7 cellular contexts compared by ENCODE assay signal in genomic region chr11:72721689-72722049, GRCh38. TPM values are rescaled to one million over a fixed set of nuclear protein-coding genes. Genes with fewer than 3 reads are reported as not detected.
DNase-seq lines count a peak whose midpoint lies in the region; ATAC-seq and TF ChIP-seq lines count a peak whose summit lies in the region.

No MANE protein-coding gene starts in this region.

- H3K27ac Mint-ChIP-seq in central memory CD8-positive, alpha-beta T cell (ENCODE audit: low read depth) = peak overlapping the region; percentile 94

- H3K4me3 ChIP-seq in HFF-Myc (replicated peaks; ENCODE audit: low read depth, low read length) (peak overlapping the region; percentile 71), mononuclear cell (ENCODE audit: low read length) (peak overlapping the region; percentile 56), thoracic aorta (peak overlapping the region; percentile 88)

- H3K9me3 ChIP-seq in mononuclear cell (ENCODE audit: low read depth, low read length) (no peaks in the 10 kb centered on the region), thoracic aorta (no peaks in the 10 kb centered on the region)

- no peaks in the 10 kb centered on the region for H3K27me3 Mint-ChIP-seq in central memory CD8-positive, alpha-beta T cell

- TF ChIP-seq CTCF in HFF-Myc (IDR thresholded peaks at IDR 0.05; ENCODE audit: low read depth, low read length, missing control alignments) (no peak), thoracic aorta (IDR thresholded peaks at IDR 0.05) (no peak)

- peak; percentile 67 for ATAC-seq in central memory CD8-positive, alpha-beta T cell (replicated peaks; ENCODE audit: extremely low read depth, poor library complexity, severe bottlenecking)
- ATAC-seq in thoracic aorta (ENCODE audit: insufficient number of reproducible peaks, low FRiP score, low read depth) (no peak), HG03196 (IDR thresholded peaks at IDR 0.05; ENCODE audit: unreplicated experiment) (no peak)

- no peaks in the 10 kb centered on the region for H3K36me3 ChIP-seq in thoracic aorta

- peaks cover 91% of the 10 kb centered on the region for H3K4me1 ChIP-seq in mononuclear cell (ENCODE audit: insufficient read depth, low read length)
- peaks cover 15 to 56% of the 10 kb centered on the region in 2 donors for H3K4me1 ChIP-seq in thoracic aorta (ENCODE audit: control insufficient read depth in 1 of 2, low read depth in 2 of 2)

- no peaks in the 10 kb centered on the region for H3K9me3 Mint-ChIP-seq in central memory CD8-positive, alpha-beta T cell

- H3K27ac ChIP-seq in thoracic aorta = peak overlapping the region; percentile 60 to 76

- H3K27me3 ChIP-seq in mononuclear cell (ENCODE audit: insufficient read depth, low read length) (no peaks in the 10 kb centered on the region), thoracic aorta (replicated peaks; ENCODE audit: insufficient read depth) (no peaks in the 10 kb centered on the region)

- H3K4me3 Mint-ChIP-seq in central memory CD8-positive, alpha-beta T cell = peak overlapping the region; percentile 83

- no peak for DNase-seq in HFF-Myc (ENCODE audit: extremely low read depth, low read depth)
- DNase-seq in T-helper 22 cell (ENCODE audit: low read depth) = peak; percentile 14
- DNase-seq in central memory CD8-positive, alpha-beta T cell (ENCODE audit: low spot score in 2 of 2) = peak; percentile 48 to 64
- DNase-seq in thoracic aorta (ENCODE audit: low spot score) = no peak
- DNase-seq in NOMO-1 treated with DMSO at 0.1 percent for 48 hours (lab: John Stamatoyannopoulos, UW; ENCODE audit: unreplicated experiment) = no peak

- H3K4me1 Mint-ChIP-seq in central memory CD8-positive, alpha-beta T cell = peaks cover 69% of the 10 kb centered on the region

- H3K36me3 Mint-ChIP-seq in central memory CD8-positive, alpha-beta T cell (ENCODE audit: insufficient read depth) = peaks cover 36% of the 10 kb centered on the region

RNA-seq across cellular contexts. Expression of gene ARAP1, which starts 30.5 kb away (rescaled TPM):
- total RNA-seq in mononuclear cell (74.3 TPM), thoracic aorta (100 to 1,000 TPM in 1 of 2 donors, 10 to 100 TPM in 1; 76.5 to 103 TPM)

RNA-seq across cellular contexts. Expression of gene PDE2A, which starts 47.4 kb away (rescaled TPM):
- total RNA-seq in mononuclear cell = 3.7 TPM
- 10 to 100 TPM; 28.1 to 37.1 TPM for total RNA-seq in thoracic aorta

Comparison
In these comparisons a context has a peak if more than half of its experiments do, and no peak if none do; other contexts are left out.
1. DNase-seq: peak in T-helper 22 cell (single experiment) and central memory CD8-positive, alpha-beta T cell (2 of 2); none in HFF-Myc (single experiment), thoracic aorta (single experiment) and NOMO-1 treated with DMSO at 0.1 percent for 48 hours (single experiment).
2. Peak in every context shown above with its lines, with median percentiles within 50 percentile points of each other: H3K4me3 ChIP-seq.